Comparison of ENCODE assay signal across 21 cellular contexts in the genomic region with DNA sequence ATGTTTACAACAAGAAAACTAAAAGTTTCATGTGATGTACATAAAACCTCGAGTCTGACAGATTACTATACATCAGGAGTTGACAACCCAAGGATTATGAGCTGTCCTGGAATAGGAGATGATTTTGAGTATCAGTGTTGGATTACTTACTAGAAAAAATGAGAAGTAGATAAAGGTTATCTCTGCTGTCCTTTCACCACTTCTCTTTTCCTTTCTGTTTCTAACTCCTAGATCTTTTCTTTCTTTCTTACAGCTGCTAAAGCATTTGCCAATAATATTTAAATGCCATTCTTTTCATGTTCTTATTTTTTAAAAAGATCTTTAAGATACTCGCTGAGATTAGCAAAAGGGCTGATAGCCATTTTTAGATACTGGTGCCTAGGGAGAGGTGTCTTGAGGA. TPM values are rescaled to one million over a fixed set of nuclear protein-coding genes. Genes with fewer than 3 reads are reported as not detected.
DNase-seq lines count a peak whose midpoint lies in the region; ATAC-seq lines count a peak whose summit lies in the region.
"Had no signal": no experiment of that assay in that cellular context is flagged by ENCODE, and none has a peak within 500 bp of the region (broad histone marks: within the 10 kb centered on the region; RNA-seq: fewer than 3 reads in every experiment).

No MANE protein-coding gene starts in this region.

- H3K36me3 Mint-ChIP-seq in CD4-positive, CD25-positive, alpha-beta regulatory T cell, result peaks cover 16% of the 10 kb centered on the region
- H3K36me3 Mint-ChIP-seq in T-helper 17 cell (ENCODE audit: low read depth) (peaks cover 4% of the 10 kb centered on the region), memory B cell (peaks cover 9% of the 10 kb centered on the region)

- no peaks in the 10 kb centered on the region for H3K27me3 Mint-ChIP-seq in CD4-positive, CD25-positive, alpha-beta regulatory T cell
- no peaks in the 10 kb centered on the region for H3K27me3 Mint-ChIP-seq in T-helper 17 cell
- no peaks in the 10 kb centered on the region for H3K27me3 Mint-ChIP-seq in memory B cell

- no peak for ATAC-seq in CD4-positive, CD25-positive, alpha-beta regulatory T cell (ENCODE audit: low read depth in 2 of 2)
- ATAC-seq in T-helper 17 cell, result no peak
- peak; percentile 26 for ATAC-seq in memory B cell (ENCODE audit: low read depth)
- no peak for ATAC-seq in HG03135 (IDR thresholded peaks at IDR 0.05; ENCODE audit: unreplicated experiment)
- ATAC-seq: A549, SK-N-SH treated with all-trans-retinoic acid at 6 μM for 48 hours had no signal

- no peak overlapping the region for H3K4me3 ChIP-seq in CD4-positive, CD25-positive, alpha-beta regulatory T cell (ENCODE audit: low read depth, low read length)
- H3K4me3 ChIP-seq in Karpas-422 (ENCODE audit: low read length), result no peak overlapping the region
- H3K4me3 ChIP-seq: A549 had no signal

- peak overlapping the region; percentile 67 to 73 (median 69) for H3K27ac Mint-ChIP-seq in CD4-positive, CD25-positive, alpha-beta regulatory T cell
- H3K27ac Mint-ChIP-seq in T-helper 17 cell (peak overlapping the region; percentile 67), memory B cell (peak overlapping the region; percentile 73)

- no peaks in the 10 kb centered on the region for H3K27me3 ChIP-seq in CD4-positive, CD25-positive, alpha-beta regulatory T cell (ENCODE audit: control insufficient read depth, insufficient read depth, low read length)
- H3K27me3 ChIP-seq in Karpas-422 (ENCODE audit: low read length), result no peaks in the 10 kb centered on the region

- H2AFZ ChIP-seq in Karpas-422 (ENCODE audit: low read length), result no peak overlapping the region

- no peak for DNase-seq in CD4-positive, CD25-positive, alpha-beta regulatory T cell
- DNase-seq in Karpas-422 (no peak), T-helper 17 cell (no peak), memory B cell (ENCODE audit: low spot score in 2 of 2) (no peak), putamen (ENCODE audit: low spot score) (no peak), NCI-H187 treated with DMSO at 0.1 percent for 48 hours (lab: John Stamatoyannopoulos, UW) (no peak)
- DNase-seq: COR-L47, DMS153, EL, H7, NCI-H1092, NCI-H146, NCI-H2081 treated with DMSO at 0.1 percent for 48 hours, NCI-H2227 treated with DMSO at 0.1 percent for 48 hours, NCI-H524, SHP77 had no signal

- no peak overlapping the region for H3K4me3 Mint-ChIP-seq in CD4-positive, CD25-positive, alpha-beta regulatory T cell
- H3K4me3 Mint-ChIP-seq in T-helper 17 cell (no peak overlapping the region), memory B cell (no peak overlapping the region)
- H3K4me3 Mint-ChIP-seq: CD14-positive monocyte had no signal

- H4K20me1 ChIP-seq in Karpas-422 (ENCODE audit: insufficient read depth, low read depth, low read length), result peaks cover 18% of the 10 kb centered on the region; the same call in 1 of the 2 replicates

- peaks cover 5% of the 10 kb centered on the region for H3K4me1 ChIP-seq in CD4-positive, CD25-positive, alpha-beta regulatory T cell (ENCODE audit: control insufficient read depth, insufficient read depth, low read length, poor library complexity, severe bottlenecking)
- peaks cover 73% of the 10 kb centered on the region for H3K4me1 ChIP-seq in Karpas-422 (ENCODE audit: low read length)

- H3K27ac ChIP-seq in CD4-positive, CD25-positive, alpha-beta regulatory T cell (ENCODE audit: insufficient read depth, low read length, poor library complexity, severe bottlenecking), result no peak overlapping the region
- peak overlapping the region; percentile 2; the same call in 1 of the 2 replicates for H3K27ac ChIP-seq in Karpas-422 (ENCODE audit: low read length)
- H3K27ac ChIP-seq: A549, HL-60 had no signal

- peaks cover 94% of the 10 kb centered on the region for H3K79me2 ChIP-seq in Karpas-422 (ENCODE audit: low read length)

- no peak overlapping the region for H3K9ac ChIP-seq in Karpas-422 (ENCODE audit: low read length)

- no peaks in the 10 kb centered on the region for H3K9me3 Mint-ChIP-seq in CD4-positive, CD25-positive, alpha-beta regulatory T cell
- no peaks in the 10 kb centered on the region for H3K9me3 Mint-ChIP-seq in memory B cell
- H3K9me3 Mint-ChIP-seq: CD14-positive monocyte had no signal

- H3K4me1 Mint-ChIP-seq in CD4-positive, CD25-positive, alpha-beta regulatory T cell, result peaks cover 35 to 61% (median 46%) of the 10 kb centered on the region in 4 donors
- H3K4me1 Mint-ChIP-seq in T-helper 17 cell, result peaks cover 21% of the 10 kb centered on the region
- H3K4me1 Mint-ChIP-seq in memory B cell, result peaks cover 22% of the 10 kb centered on the region

- H3K4me2 ChIP-seq in Karpas-422 (ENCODE audit: low read depth, low read length, poor library complexity, severe bottlenecking), result no peak overlapping the region
- H3K4me2 ChIP-seq: A549 had no signal

- H3K9me3 ChIP-seq in CD4-positive, CD25-positive, alpha-beta regulatory T cell (ENCODE audit: control insufficient read depth in 2 of 2, low read length in 2 of 2), result no peaks in the 10 kb centered on the region
- H3K9me3 ChIP-seq in Karpas-422 (ENCODE audit: low read length), result no peaks in the 10 kb centered on the region
- H3K9me3 ChIP-seq in T-helper 17 cell (ENCODE audit: control insufficient read depth, low read length, poor library complexity, severe bottlenecking), result no peaks in the 10 kb centered on the region
- H3K9me3 ChIP-seq: A549 had no signal

- peaks cover 28% of the 10 kb centered on the region for H3K36me3 ChIP-seq in CD4-positive, CD25-positive, alpha-beta regulatory T cell (ENCODE audit: control insufficient read depth, insufficient read depth, low read length)
- H3K36me3 ChIP-seq in Karpas-422 (ENCODE audit: insufficient read depth, low read length), result peaks cover 15% of the 10 kb centered on the region

- H3K9me2 ChIP-seq in Karpas-422 (replicated peaks; ENCODE audit: insufficient read depth, low read length), result no peaks in the 10 kb centered on the region

RNA-seq across cellular contexts. Expression of gene RBM27, which starts 14.8 kb away (rescaled TPM):
- 34.8 TPM for total RNA-seq in CD4-positive, CD25-positive, alpha-beta regulatory T cell
- polyA plus RNA-seq in CD4-positive, CD25-positive, alpha-beta regulatory T cell, result 1 to 10 TPM; 5.8 to 7.4 (median 6.6) TPM
- total RNA-seq in Karpas-422 (2014; rRNA removed; shearing (Covaris generic); ENCODE audit: low replicate concordance), result 14.8 and 24.8 TPM in 2 replicates
- total RNA-seq in T-helper 17 cell, result 10 to 100 TPM; 21.6 to 25.9 TPM

RNA-seq across cellular contexts. Expression of gene LARS1, which starts 35.7 kb away (rescaled TPM):
- 72.6 TPM for total RNA-seq in CD4-positive, CD25-positive, alpha-beta regulatory T cell
- polyA plus RNA-seq in CD4-positive, CD25-positive, alpha-beta regulatory T cell, result 10 to 100 TPM; 80.5 to 95.7 (median 85.7) TPM
- 168 and 172 TPM in 2 replicates for total RNA-seq in Karpas-422 (2014; rRNA removed; shearing (Covaris generic); ENCODE audit: low replicate concordance)
- total RNA-seq in T-helper 17 cell, result 10 to 100 TPM; 59.3 to 71.0 TPM
